1 cellular context compared by ENCODE assay signal in genomic region chr14:101409006-101409543, GRCh38.
A peak's percentile ranks its signal among the peaks of the same experiment; 100 is the strongest.
TF ChIP-seq lines count a peak whose summit lies in the region.

No MANE protein-coding gene starts in this region.

TF ChIP-seq in HepG2, 621 proteins besides CTCF, POLR2A, EP300 and RAD21 (continued from another document):
- TF ChIP-seq MNT (IDR thresholded peaks at IDR 0.05): no peak
- TF ChIP-seq ZBTB25 (CRISPR knock-in tag; IDR thresholded peaks at IDR 0.05): no peak
- TF ChIP-seq ZNF670 (CRISPR knock-in tag; IDR thresholded peaks at IDR 0.05; ENCODE audit: borderline replicate concordance): no peak
- peak; percentile 75 to 90 for TF ChIP-seq MAFK (conservative IDR thresholded peaks at IDR 0.05 in 1 of 2, IDR thresholded peaks at IDR 0.05 in 1 of 2; ENCODE audit: low read length in 2 of 2)
- TF ChIP-seq TFAP4 (IDR thresholded peaks at IDR 0.05; ENCODE audit: borderline replicate concordance, low read depth): no peak
- no peak for TF ChIP-seq TIGD3 (CRISPR knock-in tag; IDR thresholded peaks at IDR 0.05; ENCODE audit: borderline replicate concordance)
- no peak for TF ChIP-seq GMEB2 (CRISPR knock-in tag; IDR thresholded peaks at IDR 0.05; ENCODE audit: low read depth)
- peak; percentile 85 for TF ChIP-seq MAFF (IDR thresholded peaks at IDR 0.05; ENCODE audit: low read depth, low read length)
- TF ChIP-seq TFDP2 (CRISPR knock-in tag; IDR thresholded peaks at IDR 0.05): no peak
